In genomic region chr20:53344891-53345290, GRCh38 we compare ENCODE assay signal across 20 cellular contexts.
"Had no signal": no experiment of that assay in that cellular context is flagged by ENCODE, and none has a peak within 500 bp of the region (broad histone marks: within the 10 kb centered on the region; RNA-seq: fewer than 3 reads in every experiment).

No MANE protein-coding gene starts in this region.

- H3K27ac ChIP-seq: esophagus squamous epithelium, gastroesophageal sphincter, neural progenitor cell, ovary, right atrium auricular region, sigmoid colon, stomach, thoracic aorta, transverse colon had no signal

- H3K9ac ChIP-seq: neural progenitor cell had no signal

- H3K4me1 Mint-ChIP-seq: natural killer cell had no signal

- H3K27me3 ChIP-seq: esophagus squamous epithelium, gastroesophageal sphincter, neural progenitor cell, ovary, right atrium auricular region, sigmoid colon, stomach, transverse colon had no signal

- H3K4me3 Mint-ChIP-seq: natural killer cell, neural progenitor cell had no signal

- H3K4me3 ChIP-seq: esophagus squamous epithelium, gastroesophageal sphincter, mucosa of descending colon, neural progenitor cell, ovary, right atrium auricular region, sigmoid colon, stomach, thoracic aorta, transverse colon had no signal

- H3K36me3 ChIP-seq: esophagus squamous epithelium, gastroesophageal sphincter, neural progenitor cell, ovary, right atrium auricular region, sigmoid colon, stomach, thoracic aorta, transverse colon had no signal

- H3K9me3 ChIP-seq: esophagus squamous epithelium, mucosa of descending colon, ovary, right atrium auricular region, thoracic aorta, transverse colon had no signal

- FAIRE-seq: islet of Langerhans, small intestine had no signal

- H3K9me3 Mint-ChIP-seq: natural killer cell had no signal

- H3K36me3 Mint-ChIP-seq: natural killer cell, neural progenitor cell had no signal

- H3K4me1 ChIP-seq: esophagus squamous epithelium, gastroesophageal sphincter, neural progenitor cell, right atrium auricular region, sigmoid colon, transverse colon had no signal

- H3K4me2 ChIP-seq: neural progenitor cell had no signal

- DNase-seq: dermis blood vessel endothelial cell; esophagus squamous epithelium; foreskin fibroblast; glutamatergic neuron; kidney glomerular epithelial cell; mucosa of descending colon; natural killer cell; ovary; sigmoid colon; small intestine; stimulated activated CD4-positive, alpha-beta T cell treated with anti-CD3 and anti-CD28 coated beads, Interleukin-12 subunit alpha, Interleukin-12 subunit beta, amount 100 ng/mL, for 4 hours; stimulated activated naive CD4-positive, alpha-beta T cell; stomach; substantia nigra; transverse colon had no signal

- H2AFZ ChIP-seq: neural progenitor cell had no signal

- H3K27ac Mint-ChIP-seq: natural killer cell, neural progenitor cell had no signal
